31 cellular contexts compared by ENCODE assay signal in genomic region chr2:177531706-177532105, GRCh38.
"Had no signal": no experiment of that assay in that cellular context is flagged by ENCODE, and none has a peak within 500 bp of the region (broad histone marks: within the 10 kb centered on the region; RNA-seq: fewer than 3 reads in every experiment).

No MANE protein-coding gene starts in this region.

- H3K4me1 Mint-ChIP-seq: activated CD4-positive, alpha-beta memory T cell treated with anti-CD3 and anti-CD28 coated beads, Interleukin-2, amount 10 ng/mL, durations not matched to agents 7 days and 5 days; activated CD4-positive, alpha-beta T cell treated with anti-CD3 and anti-CD28 coated beads, Interleukin-2, amount 10 ng/mL, durations not matched to agents 7 days and 5 days; activated naive CD4-positive, alpha-beta T cell treated with anti-CD3 and anti-CD28 coated beads, Interleukin-2, amount 50 U/mL, for 24 hours; activated naive CD8-positive, alpha-beta T cell treated with anti-CD3 and anti-CD28 coated beads for 36 hours; activated naive CD8-positive, alpha-beta T cell treated with anti-CD3 and anti-CD28 coated beads, Interleukin-2, amount 50 U/mL, for 24 hours had no signal

- H3K27me3 ChIP-seq: adrenal gland, body of pancreas, cardiac muscle cell, colonic mucosa, esophagus squamous epithelium, gastroesophageal sphincter, heart right ventricle had no signal

- H3K27ac Mint-ChIP-seq: activated CD4-positive, alpha-beta memory T cell treated with anti-CD3 and anti-CD28 coated beads, Interleukin-2, amount 10 ng/mL, durations not matched to agents 7 days and 5 days; activated CD4-positive, alpha-beta T cell treated with anti-CD3 and anti-CD28 coated beads, Interleukin-2, amount 10 ng/mL, durations not matched to agents 7 days and 5 days; activated naive CD4-positive, alpha-beta T cell treated with anti-CD3 and anti-CD28 coated beads, Interleukin-2, amount 50 U/mL, for 24 hours; activated naive CD8-positive, alpha-beta T cell treated with anti-CD3 and anti-CD28 coated beads for 36 hours; activated naive CD8-positive, alpha-beta T cell treated with anti-CD3 and anti-CD28 coated beads, Interleukin-2, amount 50 U/mL, for 24 hours; activated T-cell treated with anti-CD3 and anti-CD28 coated beads, Interleukin-2, amount 50 U/mL, for 24 hours; activated T-cell treated with anti-CD3 and anti-CD28 coated beads, Interleukin-2, amount 50 U/mL, for 72 hours had no signal

- H3K27ac ChIP-seq: adrenal gland, body of pancreas, cardiac muscle cell, colonic mucosa, epithelial cell of prostate, esophagus squamous epithelium, gastroesophageal sphincter, heart right ventricle had no signal

- H3K36me3 ChIP-seq: adrenal gland, cardiac muscle cell, colonic mucosa, esophagus squamous epithelium had no signal

- H3K4me3 ChIP-seq: adrenal gland, body of pancreas, cardiac muscle cell, colonic mucosa, esophagus squamous epithelium, gastroesophageal sphincter, heart right ventricle had no signal

- FAIRE-seq: endometrium, endothelial cell of umbilical vein had no signal

- H3K9me3 Mint-ChIP-seq: activated CD4-positive, alpha-beta memory T cell treated with anti-CD3 and anti-CD28 coated beads, Interleukin-2, amount 10 ng/mL, durations not matched to agents 7 days and 5 days; activated CD4-positive, alpha-beta T cell treated with anti-CD3 and anti-CD28 coated beads, Interleukin-2, amount 10 ng/mL, durations not matched to agents 7 days and 5 days; activated naive CD4-positive, alpha-beta T cell treated with anti-CD3 and anti-CD28 coated beads, Interleukin-2, amount 50 U/mL, for 24 hours; activated naive CD8-positive, alpha-beta T cell treated with anti-CD3 and anti-CD28 coated beads for 36 hours; activated naive CD8-positive, alpha-beta T cell treated with anti-CD3 and anti-CD28 coated beads, Interleukin-2, amount 50 U/mL, for 24 hours; activated T-cell treated with anti-CD3 and anti-CD28 coated beads, Interleukin-2, amount 50 U/mL, for 24 hours; activated T-cell treated with anti-CD3 and anti-CD28 coated beads, Interleukin-2, amount 50 U/mL, for 72 hours had no signal

- H3K27me3 Mint-ChIP-seq: activated CD4-positive, alpha-beta memory T cell treated with anti-CD3 and anti-CD28 coated beads, Interleukin-2, amount 10 ng/mL, durations not matched to agents 7 days and 5 days; activated CD4-positive, alpha-beta T cell treated with anti-CD3 and anti-CD28 coated beads, Interleukin-2, amount 10 ng/mL, durations not matched to agents 7 days and 5 days; activated naive CD4-positive, alpha-beta T cell treated with anti-CD3 and anti-CD28 coated beads, Interleukin-2, amount 50 U/mL, for 24 hours; activated naive CD8-positive, alpha-beta T cell treated with anti-CD3 and anti-CD28 coated beads for 36 hours; activated naive CD8-positive, alpha-beta T cell treated with anti-CD3 and anti-CD28 coated beads, Interleukin-2, amount 50 U/mL, for 24 hours; activated T-cell treated with anti-CD3 and anti-CD28 coated beads, Interleukin-2, amount 50 U/mL, for 24 hours had no signal

- H3K4me3 Mint-ChIP-seq: activated CD4-positive, alpha-beta memory T cell treated with anti-CD3 and anti-CD28 coated beads, Interleukin-2, amount 10 ng/mL, durations not matched to agents 7 days and 5 days; activated CD4-positive, alpha-beta T cell treated with anti-CD3 and anti-CD28 coated beads, Interleukin-2, amount 10 ng/mL, durations not matched to agents 7 days and 5 days; activated naive CD4-positive, alpha-beta T cell treated with anti-CD3 and anti-CD28 coated beads, Interleukin-2, amount 50 U/mL, for 24 hours; activated naive CD8-positive, alpha-beta T cell treated with anti-CD3 and anti-CD28 coated beads for 36 hours; activated naive CD8-positive, alpha-beta T cell treated with anti-CD3 and anti-CD28 coated beads, Interleukin-2, amount 50 U/mL, for 24 hours; activated T-cell treated with anti-CD3 and anti-CD28 coated beads, Interleukin-2, amount 50 U/mL, for 24 hours; activated T-cell treated with anti-CD3 and anti-CD28 coated beads, Interleukin-2, amount 50 U/mL, for 72 hours had no signal

- H3K4me1 ChIP-seq: colonic mucosa, esophagus squamous epithelium, gastroesophageal sphincter, heart right ventricle had no signal

- H3K9me3 ChIP-seq: adrenal gland, body of pancreas, colonic mucosa, esophagus squamous epithelium, gastroesophageal sphincter, heart right ventricle had no signal

- DNase-seq: activated CD4-positive, alpha-beta memory T cell treated with anti-CD3 and anti-CD28 coated beads, Interleukin-2, amount 10 ng/mL, durations not matched to agents 7 days and 5 days; activated CD4-positive, alpha-beta T cell treated with anti-CD3 and anti-CD28 coated beads for 1 hour; activated CD4-positive, alpha-beta T cell treated with anti-CD3 and anti-CD28 coated beads for 4 hours; activated CD4-positive, alpha-beta T cell treated with anti-CD3 and anti-CD28 coated beads, Interleukin-2, amount 10 ng/mL, durations not matched to agents 7 days and 5 days; activated CD4-positive, alpha-beta T cell treated with anti-CD3 and anti-CD28 coated beads, Interleukin-2, amount 50 U/mL, for 4 hours; activated CD8-positive, alpha-beta memory T cell treated with anti-CD3 and anti-CD28 coated beads, Interleukin-2, amount 50 U/mL, for 48 hours; activated gamma-delta T cell; activated naive CD4-positive, alpha-beta T cell treated with Interleukin-2 at 50 U/mL for 16 hours; activated naive CD8-positive, alpha-beta T cell treated with anti-CD3 and anti-CD28 coated beads for 36 hours; activated naive CD8-positive, alpha-beta T cell treated with anti-CD3 and anti-CD28 coated beads, Interleukin-2, amount 50 U/mL, for 24 hours; activated T-cell treated with anti-CD3 and anti-CD28 coated beads for 4 hours; activated T-cell treated with anti-CD3 and anti-CD28 coated beads, Interleukin-2, amount 50 U/mL, for 24 hours; activated T-cell treated with anti-CD3 and anti-CD28 coated beads, Interleukin-2, amount 50 U/mL, for 72 hours; adrenal gland; amygdala; aorta; body of pancreas; central memory CD4-positive, alpha-beta T cell; cerebellar nuclear complex; colonic mucosa; effector CD8-positive, alpha-beta T cell; esophagus squamous epithelium; foreskin melanocyte; heart right ventricle; T-helper 2 cell had no signal

- ATAC-seq: activated naive CD8-positive, alpha-beta T cell treated with anti-CD3 and anti-CD28 coated beads, Interleukin-2, amount 50 U/mL, for 24 hours; activated T-cell treated with anti-CD3 and anti-CD28 coated beads, Interleukin-2, amount 50 U/mL, for 72 hours; body of pancreas; gastroesophageal sphincter; heart right ventricle had no signal
